ENCODE assay signal across 9 cellular contexts in genomic region chr17:77164483-77165030, GRCh38. TPM values are rescaled to one million over a fixed set of nuclear protein-coding genes. Genes with fewer than 3 reads are reported as not detected.
A peak's percentile ranks its signal among the peaks of the same experiment; 100 is the strongest.
DNase-seq lines count a peak whose midpoint lies in the region; ATAC-seq, FAIRE-seq and TF ChIP-seq lines count a peak whose summit lies in the region.
"Had no signal": no experiment of that assay in that cellular context is flagged by ENCODE, and none has a peak within 500 bp of the region (broad histone marks: within the 10 kb centered on the region; RNA-seq: fewer than 3 reads in every experiment).

No MANE protein-coding gene starts in this region.

- peaks cover 50% of the 10 kb centered on the region for H3K4me1 Mint-ChIP-seq in activated T-cell treated with anti-CD3 and anti-CD28 coated beads, Interleukin-2, amount 50 U/mL, for 24 hours (ENCODE audit: low read depth)
- peaks cover 62% of the 10 kb centered on the region for H3K4me1 Mint-ChIP-seq in WTC11

- H3K4me3 ChIP-seq in kidney (ENCODE audit: low read length in 2 of 2) (no peak overlapping the region), thymus (ENCODE audit: low read length) (no peak overlapping the region), vagina (no peak overlapping the region)

- H3K9me3 ChIP-seq in kidney (ENCODE audit: control insufficient read depth in 1 of 2, low read length in 2 of 2) (peaks cover 8 to 12% of the 10 kb centered on the region in 2 donors), thymus (ENCODE audit: control insufficient read depth) (peaks cover 5% of the 10 kb centered on the region), vagina (peaks cover 14% of the 10 kb centered on the region)

- H3K4me1 ChIP-seq in kidney (ENCODE audit: control insufficient read depth in 1 of 2, insufficient read depth in 1 of 2, low read depth in 1 of 2, low read length in 2 of 2), result peaks cover 33 to 39% of the 10 kb centered on the region in 2 donors
- peaks cover 3% of the 10 kb centered on the region for H3K4me1 ChIP-seq in thymus (ENCODE audit: control insufficient read depth, insufficient read depth, low read length)
- peaks cover 34% of the 10 kb centered on the region for H3K4me1 ChIP-seq in vagina

- H3K36me3 ChIP-seq in kidney (ENCODE audit: control insufficient read depth in 1 of 2, insufficient read depth in 2 of 2, low read length in 2 of 2) (peaks cover 0 to 4% of the 10 kb centered on the region in 2 donors), thymus (ENCODE audit: control insufficient read depth, insufficient read depth) (peaks cover 3% of the 10 kb centered on the region), vagina (no peaks in the 10 kb centered on the region)

- H3K9ac ChIP-seq in kidney (ENCODE audit: low read length in 2 of 2), result no peak overlapping the region

- CTCF ChIA-PET in WTC11 (lab: Charles Lee), result interaction anchor here (0.6 to 0.8 kb wide), 3 partner anchors 9 to 642 kb away, joined by 3 to 4 read pairs (median 3); no protein-coding TSS in a partner anchor

- intact Hi-C loops in kidney (cut with DNase I) (no loop called here), vagina (cut with DNase I) (no loop called here)

- FAIRE-seq in kidney (lab: Jason Lieb, UNC), result no peak

- no peak for TF ChIP-seq CTCF in WTC11 (IDR thresholded peaks at IDR 0.05)
- no peak for TF ChIP-seq CTCF in kidney (IDR thresholded peaks at IDR 0.05; ENCODE audit: borderline replicate concordance, extremely low read depth, insufficient read depth)
- no peak for TF ChIP-seq CTCF in vagina (IDR thresholded peaks at IDR 0.05)

- TF ChIP-seq POLR2A in vagina (IDR thresholded peaks at IDR 0.05), result no peak

- POLR2A ChIA-PET in WTC11 (lab: Charles Lee), result interaction anchor here (1.1 kb wide), 1 partner anchor 24 kb away, joined by 6 read pairs; the partner anchor contains the start of gene SEC14L1

- H3K27me3 Mint-ChIP-seq in activated T-cell treated with anti-CD3 and anti-CD28 coated beads, Interleukin-2, amount 50 U/mL, for 24 hours, result no peaks in the 10 kb centered on the region
- H3K27me3 Mint-ChIP-seq in WTC11 (ENCODE audit: low read depth), result no peaks in the 10 kb centered on the region

- H3K4me3 Mint-ChIP-seq in activated T-cell treated with anti-CD3 and anti-CD28 coated beads, Interleukin-2, amount 50 U/mL, for 24 hours, result no peak overlapping the region
- peak overlapping the region; percentile 3; the same call in 1 of the 2 replicates for H3K4me3 Mint-ChIP-seq in WTC11

- WGBS in thymus, result 56% methylated on average over 6 of the region's 6 CpGs

- peaks cover 61% of the 10 kb centered on the region for H3K36me3 Mint-ChIP-seq in activated T-cell treated with anti-CD3 and anti-CD28 coated beads, Interleukin-2, amount 50 U/mL, for 24 hours (ENCODE audit: low read depth)
- H3K36me3 Mint-ChIP-seq in WTC11, result peaks cover 27% of the 10 kb centered on the region

- peak overlapping the region; percentile 49 to 59 for H3K27ac ChIP-seq in kidney (ENCODE audit: low read depth in 2 of 2, low read length in 2 of 2)
- H3K27ac ChIP-seq in thymus (ENCODE audit: low read depth), result peak overlapping the region; percentile 31
- no peak overlapping the region for H3K27ac ChIP-seq in vagina
- H3K27ac ChIP-seq: C4-2B had no signal

- H3K27ac Mint-ChIP-seq in activated T-cell treated with anti-CD3 and anti-CD28 coated beads, Interleukin-2, amount 50 U/mL, for 24 hours, result peak overlapping the region; percentile 82
- H3K27ac Mint-ChIP-seq in WTC11, result peak overlapping the region; percentile 73

- no peak for DNase-seq in activated T-cell treated with anti-CD3 and anti-CD28 coated beads, Interleukin-2, amount 50 U/mL, for 24 hours
- no peak for DNase-seq in activated T-cell treated with anti-CD3 and anti-CD28 coated beads, Interleukin-2, amount 50 U/mL, for 1 hour
- DNase-seq in WTC11 (ENCODE audit: low spot score) (no peak), kidney (no peak), NCI-H526 (lab: John Stamatoyannopoulos, UW) (no peak), vagina (ENCODE audit: extremely low spot score in 2 of 2) (no peak)

- no peaks in the 10 kb centered on the region for H3K27me3 ChIP-seq in thymus (ENCODE audit: control insufficient read depth, insufficient read depth)
- no peaks in the 10 kb centered on the region for H3K27me3 ChIP-seq in vagina

- H3K9me3 Mint-ChIP-seq in activated T-cell treated with anti-CD3 and anti-CD28 coated beads, Interleukin-2, amount 50 U/mL, for 24 hours, result peaks cover 20% of the 10 kb centered on the region
- peaks cover 22% of the 10 kb centered on the region for H3K9me3 Mint-ChIP-seq in WTC11

- ATAC-seq in WTC11, result peak; percentile 48
- no peak for ATAC-seq in GM21528 (IDR thresholded peaks at IDR 0.05; ENCODE audit: low FRiP score, unreplicated experiment)

TF ChIP-seq in WTC11, 78 proteins besides CTCF, POLR2A, EP300 and RAD21:
- no peak for TF ChIP-seq MAX (CRISPR knock-in tag; IDR thresholded peaks at IDR 0.05)
- no peak for TF ChIP-seq ETV6 (CRISPR knock-in tag; IDR thresholded peaks at IDR 0.05)
- no peak for TF ChIP-seq ESRRA (CRISPR knock-in tag; IDR thresholded peaks at IDR 0.05; ENCODE audit: borderline replicate concordance)
- TF ChIP-seq, protein P1, sequence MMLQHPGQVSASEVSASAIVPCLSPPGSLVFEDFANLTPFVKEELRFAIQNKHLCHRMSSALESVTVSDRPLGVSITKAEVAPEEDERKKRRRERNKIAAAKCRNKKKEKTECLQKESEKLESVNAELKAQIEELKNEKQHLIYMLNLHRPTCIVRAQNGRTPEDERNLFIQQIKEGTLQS (CRISPR knock-in tag; conservative IDR thresholded peaks at IDR 0.05), result no peak
- no peak for TF ChIP-seq ZNF219 (CRISPR knock-in tag; IDR thresholded peaks at IDR 0.05; ENCODE audit: borderline replicate concordance)
TF ChIP-seq in WTC11: peak in this region for 0.

RNA-seq across cellular contexts. Expression of gene SEC14L1, which starts 23.8 kb away (rescaled TPM):
- 77.2 to 82.8 TPM (median 81.0 TPM) in 3 replicates for total RNA-seq in WTC11 (2021)
- 157 TPM for total RNA-seq in kidney
- 49.2 TPM for polyA plus RNA-seq in kidney (ENCODE audit: insufficient read depth, low read depth, low replicate concordance)
- polyA plus RNA-seq in thymus, result 28.7 TPM
- total RNA-seq in vagina, result 40.5 TPM
